ENCODE assay signal across 8 cellular contexts in genomic region chr15:65304393-65305143, GRCh38. TPM values are rescaled to one million over a fixed set of nuclear protein-coding genes. Genes with fewer than 3 reads are reported as not detected.
A peak's percentile ranks its signal among the peaks of the same experiment; 100 is the strongest.
DNase-seq lines count a peak whose midpoint lies in the region; ATAC-seq lines count a peak whose summit lies in the region.

Gene RNU5B-1 (plus strand): TSS chr15:65304677.

- peaks cover 0 to 9% (median 0%) of the 10 kb centered on the region in 8 donors for H3K9me3 Mint-ChIP-seq in CD4-positive, alpha-beta memory T cell
- H3K9me3 Mint-ChIP-seq in activated CD4-positive, alpha-beta memory T cell treated with anti-CD3 and anti-CD28 coated beads for 36 hours = no peaks in the 10 kb centered on the region

- peaks cover 24% of the 10 kb centered on the region for H3K4me1 ChIP-seq in CD4-positive, alpha-beta memory T cell (ENCODE audit: insufficient read depth, low read length)

- CTCF ChIA-PET in CD4-positive, alpha-beta memory T cell (lab: Charles Lee; ENCODE audit: partially characterized antibody) = interaction anchor here (0.7 to 3.5 kb wide), 7 partner anchors 10 to 119 kb away, joined by 3 to 24 read pairs (median 3); partner anchors contain the start of gene PARP16
- CTCF ChIA-PET in activated CD4-positive, alpha-beta memory T cell treated with anti-CD3 and anti-CD28 coated beads for 36 hours (lab: Charles Lee) = interaction anchor here (0.6 to 1.9 kb wide), 9 partner anchors 10 to 271 kb away, joined by 3 to 15 read pairs (median 4); partner anchors contain the start of genes CLPX and PARP16

- peak; percentile 63 for ATAC-seq in GM19351 (IDR thresholded peaks at IDR 0.05; ENCODE audit: unreplicated experiment)
- peak; percentile 49 for ATAC-seq in HG03520 (IDR thresholded peaks at IDR 0.05; ENCODE audit: unreplicated experiment)

- H3K27ac Mint-ChIP-seq in CD4-positive, alpha-beta memory T cell = peak within 1 kb of the TSS; percentile 96 to 100 (median 99)
- peak within 1 kb of the TSS; percentile 97 for H3K27ac Mint-ChIP-seq in activated CD4-positive, alpha-beta memory T cell treated with anti-CD3 and anti-CD28 coated beads for 36 hours

- no peaks in the 10 kb centered on the region for H3K27me3 Mint-ChIP-seq in CD4-positive, alpha-beta memory T cell
- H3K27me3 Mint-ChIP-seq in activated CD4-positive, alpha-beta memory T cell treated with anti-CD3 and anti-CD28 coated beads for 36 hours = peaks cover 2% of the 10 kb centered on the region

- H3K36me3 Mint-ChIP-seq in CD4-positive, alpha-beta memory T cell = peaks cover 0 to 10% of the 10 kb centered on the region in 2 donors
- peaks cover 3% of the 10 kb centered on the region for H3K36me3 Mint-ChIP-seq in activated CD4-positive, alpha-beta memory T cell treated with anti-CD3 and anti-CD28 coated beads for 36 hours

- POLR2A ChIA-PET in CD4-positive, alpha-beta memory T cell (lab: Charles Lee; ENCODE audit: partially characterized antibody) = interaction anchor here (0.6 to 4.3 kb wide), 26 partner anchors 9 to 917 kb away, joined by 3 to 89 read pairs (median 4); partner anchors contain the start of genes CLPX, PARP16, PDCD7 and RAB11A
- POLR2A ChIA-PET in activated CD4-positive, alpha-beta memory T cell treated with anti-CD3 and anti-CD28 coated beads for 36 hours (lab: Charles Lee) = interaction anchor here (0.7 to 2.7 kb wide), 38 partner anchors 9 to 1084 kb away, joined by 3 to 68 read pairs (median 4); partner anchors contain the start of genes CLPX, DENND4A, DPP8 and HACD3

- no peaks in the 10 kb centered on the region for H3K36me3 ChIP-seq in CD4-positive, alpha-beta memory T cell (ENCODE audit: insufficient read depth, low read length)

- H3K27ac ChIP-seq in CD4-positive, alpha-beta memory T cell (ENCODE audit: low read depth, low read length) = peak within 1 kb of the TSS; percentile 92

- H3K9me3 ChIP-seq in CD4-positive, alpha-beta memory T cell (ENCODE audit: control insufficient read depth in 1 of 2, low read length in 2 of 2) = no peaks in the 10 kb centered on the region

- H3K27me3 ChIP-seq in CD4-positive, alpha-beta memory T cell (ENCODE audit: insufficient read depth, low read length) = no peaks in the 10 kb centered on the region

- intact Hi-C loops in CD4-positive, alpha-beta memory T cell (cut with micrococcal nuclease) = loop anchor here (1.0 to 10.0 kb wide), 4 partner anchors 8 to 1200 kb away; partner anchors contain the start of genes CLPX, PARP16, RNU5A-1 and RPL4
- intact Hi-C loops in activated CD4-positive, alpha-beta memory T cell treated with anti-CD3 and anti-CD28 coated beads for 36 hours (cut with micrococcal nuclease) = loop anchor here (1.0 to 2.0 kb wide), 4 partner anchors 8 to 272 kb away; partner anchors contain the start of genes CLPX, DPP8 and RNU5A-1

- DNase-seq in CD4-positive, alpha-beta memory T cell = peak; percentile 85 to 92 (median 91)
- DNase-seq in NCI-H748 treated with DMSO at 0.1 percent for 48 hours (lab: John Stamatoyannopoulos, UW) (peak; percentile 84), lung microvascular endothelial cell (ENCODE audit: low read depth in 2 of 2) (peak; percentile 93)
- DNase-seq in activated CD4-positive, alpha-beta memory T cell treated with anti-CD3 and anti-CD28 coated beads for 36 hours = peak; percentile 84
- peak; percentile 49 for DNase-seq in effector CD8-positive, alpha-beta T cell (lab: John Stamatoyannopoulos, UW)
- DNase-seq in stimulated activated CD4-positive, alpha-beta T cell treated with anti-CD3 and anti-CD28 coated beads, TNF-alpha, amount 100 ng/mL, for 4 hours (ENCODE audit: low read depth in 3 of 3) = peak; percentile 28 to 64 (median 54)

- H3K4me3 ChIP-seq in CD4-positive, alpha-beta memory T cell (ENCODE audit: low read length in 2 of 2) = peak within 1 kb of the TSS; percentile 61 to 73

- peak within 1 kb of the TSS; percentile 91 to 98 (median 95) for H3K4me3 Mint-ChIP-seq in CD4-positive, alpha-beta memory T cell
- H3K4me3 Mint-ChIP-seq in activated CD4-positive, alpha-beta memory T cell treated with anti-CD3 and anti-CD28 coated beads for 36 hours = peak within 1 kb of the TSS; percentile 93

- H3K4me1 Mint-ChIP-seq in CD4-positive, alpha-beta memory T cell = peaks cover 19 to 34% (median 26%) of the 10 kb centered on the region in 4 donors
- peaks cover 16% of the 10 kb centered on the region for H3K4me1 Mint-ChIP-seq in activated CD4-positive, alpha-beta memory T cell treated with anti-CD3 and anti-CD28 coated beads for 36 hours (ENCODE audit: low read depth)

RNA-seq across cellular contexts. Expression of gene RNU5B-1, which starts in this region (rescaled TPM):
- total RNA-seq in CD4-positive, alpha-beta memory T cell = 10 to 100 TPM in 1 of 2 experiments, not detected in 1; 24.0 TPM
- not detected for polyA plus RNA-seq in CD4-positive, alpha-beta memory T cell
- total RNA-seq in activated CD4-positive, alpha-beta memory T cell treated with anti-CD3 and anti-CD28 coated beads for 36 hours = not detected
- not detected in 2 replicates for total RNA-seq in lung microvascular endothelial cell

Comparison
In these comparisons a context has a peak if more than half of its experiments do, and no peak if none do; other contexts are left out.
1. Peak in every context shown above with its lines: DNase-seq, ATAC-seq, H3K4me3 ChIP-seq and H3K27ac ChIP-seq.
2. Peak in DNase-seq in activated CD4-positive, alpha-beta memory T cell treated with anti-CD3 and anti-CD28 coated beads for 36 hours; RNA of the gene not detected or under 1 TPM.
3. Peak in DNase-seq in lung microvascular endothelial cell; RNA of the gene not detected or under 1 TPM.